In the genomic region with DNA sequence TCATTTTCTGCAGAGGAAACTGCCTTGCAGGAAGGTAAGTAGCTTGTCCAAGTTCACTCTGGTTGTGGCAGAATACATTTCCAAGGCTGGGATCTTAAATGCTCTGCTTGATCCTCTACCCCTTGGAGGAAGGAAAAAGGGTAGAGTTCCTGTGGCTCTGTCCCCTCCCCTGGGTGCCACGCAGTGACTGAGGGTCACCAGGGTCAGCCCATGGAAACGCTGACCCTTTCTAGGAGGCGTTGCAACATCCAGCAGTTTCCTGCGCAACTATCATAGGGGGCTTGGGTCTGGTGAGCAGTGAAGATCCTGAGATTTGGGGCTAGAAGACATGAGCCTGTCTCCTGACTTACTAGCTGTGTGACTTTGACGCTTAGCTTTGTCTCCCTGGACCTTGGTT, we compare ENCODE assay signal across 8 cellular contexts. TPM values are rescaled to one million over a fixed set of nuclear protein-coding genes. Genes with fewer than 3 reads are reported as not detected.
A peak's percentile ranks its signal among the peaks of the same experiment; 100 is the strongest.
DNase-seq lines count a peak whose midpoint lies in the region; ATAC-seq and TF ChIP-seq lines count a peak whose summit lies in the region.

No MANE protein-coding gene starts in this region.

- no peak for ATAC-seq in heart right ventricle
- no peak for ATAC-seq in left ventricle myocardium superior
- ATAC-seq in natural killer cell = no peak

- TF ChIP-seq POLR2A in vagina (IDR thresholded peaks at IDR 0.05) = no peak

- H3K27me3 Mint-ChIP-seq in natural killer cell (ENCODE audit: low read depth in 2 of 2) = peaks cover 7 to 14% of the 10 kb centered on the region in 2 donors

- no peaks in the 10 kb centered on the region for H3K36me3 Mint-ChIP-seq in natural killer cell

- H3K36me3 ChIP-seq in heart right ventricle (no peaks in the 10 kb centered on the region), vagina (no peaks in the 10 kb centered on the region)

- no peaks in the 10 kb centered on the region for H3K9me3 ChIP-seq in heart right ventricle
- H3K9me3 ChIP-seq in vagina = no peaks in the 10 kb centered on the region

- H3K4me1 ChIP-seq in heart right ventricle (peaks cover 33 to 88% (median 59%) of the 10 kb centered on the region in 9 donors), vagina (peaks cover 43% of the 10 kb centered on the region)

- no peak overlapping the region for H3K4me3 ChIP-seq in heart right ventricle
- H3K4me3 ChIP-seq in coronary artery = no peak overlapping the region
- H3K4me3 ChIP-seq in vagina = no peak overlapping the region

- TF ChIP-seq CTCF in heart right ventricle (IDR thresholded peaks at IDR 0.05) (no peak), coronary artery (IDR thresholded peaks at IDR 0.05) (no peak), natural killer cell (IDR thresholded peaks at IDR 0.05) (no peak), vagina (IDR thresholded peaks at IDR 0.05) (no peak)

- H3K27ac Mint-ChIP-seq in natural killer cell = peak overlapping the region; percentile 54 to 79

- 53% methylated on average over 5 of the region's 5 CpGs for WGBS in heart right ventricle, 2 donors

- peaks cover 72 to 77% of the 10 kb centered on the region in 2 donors for H3K4me1 Mint-ChIP-seq in natural killer cell

- H3K27ac ChIP-seq in heart right ventricle (peak overlapping the region in 9 of 10 donors; percentile 45 to 71 (median 51)), coronary artery (peak overlapping the region in 1 of 2 donors; percentile 62), vagina (peak overlapping the region; percentile 28)

- H3K9me3 Mint-ChIP-seq in natural killer cell = no peaks in the 10 kb centered on the region

- intact Hi-C loops in heart right ventricle (cut with DNase I) = loop anchor here in 8 of 10 donors (2.0 to 10.0 kb wide), 6 partner anchors 59 to 192 kb away; a partner anchor contains a TSS
- intact Hi-C loops in left ventricle myocardium superior (cut with micrococcal nuclease) = no loop called here
- intact Hi-C loops in natural killer cell (cut with micrococcal nuclease) = no loop called here
- intact Hi-C loops in vagina (cut with DNase I) = loop anchor here (1.0 kb wide), 1 partner anchor 29 kb away; no protein-coding TSS in a partner anchor

- H3K27me3 ChIP-seq in heart right ventricle (no peaks in the 10 kb centered on the region), vagina (no peaks in the 10 kb centered on the region)

- no peak for DNase-seq in heart right ventricle
- no peak for DNase-seq in left ventricle myocardium superior
- DNase-seq in coronary artery (ENCODE audit: low spot score) = peak; percentile 47
- DNase-seq in natural killer cell = no peak
- no peak for DNase-seq in vagina (ENCODE audit: extremely low spot score in 2 of 2)
- no peak for DNase-seq in NCI-H1930 (lab: John Stamatoyannopoulos, UW)
- no peak for DNase-seq in midbrain (lab: John Stamatoyannopoulos, UW)
- DNase-seq in stimulated activated CD4-positive, alpha-beta T cell treated with anti-CD3 and anti-CD28 coated beads, Interleukin-2, amount 100 ng/mL, for 48 hours = no peak

- peak overlapping the region; percentile 47 for H3K4me3 Mint-ChIP-seq in natural killer cell

RNA-seq across cellular contexts. Expression of a gene that starts 29.4 kb away (rescaled TPM):
- total RNA-seq in heart right ventricle (under 1 TPM in 3 of 10 donors, not detected in 7; 0.49 to 0.61 (median 0.56) TPM), left ventricle myocardium superior (not detected), natural killer cell (under 1 TPM in 1 of 3 donors, not detected in 2; 0.47 TPM), vagina (not detected)
- polyA plus RNA-seq in heart right ventricle = not detected

RNA-seq across cellular contexts. Expression of a gene that starts 52.2 kb away (rescaled TPM):
- 100 to 1,000 TPM in 5 of 10 donors, 10 to 100 TPM in 5; 51.8 to 289 (median 99.3) TPM for total RNA-seq in heart right ventricle
- 100 to 1,000 TPM in 1 of 2 donors, 10 to 100 TPM in 1; 49.0 to 129 TPM for polyA plus RNA-seq in heart right ventricle
- 113 TPM for total RNA-seq in left ventricle myocardium superior
- total RNA-seq in natural killer cell = 1 to 10 TPM; 1.7 to 3.0 (median 3.0) TPM
- total RNA-seq in vagina = 199 TPM

Comparison
In these comparisons a context has a peak if more than half of its experiments do, and no peak if none do; other contexts are left out.
1. intact Hi-C loops: an anchor here in heart right ventricle (2.0 to 10.0 kb wide) and vagina (1.0 kb wide); none called in left ventricle myocardium superior and natural killer cell.
2. RNA of a gene that starts 52.2 kb away (total RNA-seq): 199 TPM in vagina (single experiment), 113 TPM in left ventricle myocardium superior (single experiment) and 51.8 to 289 TPM in heart right ventricle; 1.7 to 3.0 TPM in natural killer cell; every median in the first group is over 10 times any median in the second.